8 cellular contexts compared by ENCODE assay signal in the genomic region with DNA sequence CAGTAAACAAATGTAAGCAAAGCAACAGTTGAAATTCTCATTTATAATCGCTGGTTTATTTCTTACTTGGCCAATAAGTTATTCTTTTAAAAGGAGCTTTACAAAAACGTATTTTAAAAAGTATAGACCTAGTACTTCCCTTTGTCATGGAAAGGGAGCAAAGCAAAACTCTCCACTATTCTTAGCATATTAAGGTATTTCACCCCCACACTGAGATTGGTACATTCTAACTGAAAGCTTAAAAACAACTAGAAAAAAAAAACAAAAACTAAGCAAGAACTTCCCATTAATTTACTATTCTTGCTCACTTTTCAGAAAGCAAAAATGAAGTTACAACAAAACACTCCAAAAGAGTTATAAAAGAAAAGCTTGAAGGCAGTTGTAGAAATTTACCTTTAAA. TPM values are rescaled to one million over a fixed set of nuclear protein-coding genes. Genes with fewer than 3 reads are reported as not detected.
DNase-seq lines count a peak whose midpoint lies in the region; ATAC-seq, FAIRE-seq and TF ChIP-seq lines count a peak whose summit lies in the region.

No MANE protein-coding gene starts in this region.

- H3K27me3 ChIP-seq in BE2C: no peaks in the 10 kb centered on the region

- TF ChIP-seq CTCF in BE2C (IDR thresholded peaks at IDR 0.05; ENCODE audit: low read depth, low read length): no peak
- no peak for TF ChIP-seq CTCF in LNCaP clone FGC (IDR thresholded peaks at IDR 0.05; ENCODE audit: control insufficient read depth, extremely low read depth, insufficient read depth)
- TF ChIP-seq CTCF in coronary artery (IDR thresholded peaks at IDR 0.05): no peak
- no peak for TF ChIP-seq CTCF in GM13977 (IDR thresholded peaks at IDR 0.05; ENCODE audit: extremely low read depth, insufficient read depth, missing control alignments)

- no peaks in the 10 kb centered on the region for H3K9me3 Mint-ChIP-seq in naive thymus-derived CD8-positive, alpha-beta T cell

- no peaks in the 10 kb centered on the region for H3K27me3 Mint-ChIP-seq in naive thymus-derived CD8-positive, alpha-beta T cell

- H3K9me3 ChIP-seq in BE2C: no peaks in the 10 kb centered on the region

- no peak for TF ChIP-seq POLR2A in GM12892 (IDR thresholded peaks at IDR 0.05; ENCODE audit: low read depth, low read length)

- POLR2A ChIA-PET in naive thymus-derived CD8-positive, alpha-beta T cell (lab: Charles Lee): interaction anchor here (0.7 to 1.2 kb wide), 3 partner anchors 12 to 1136 kb away, joined by 3 to 4 read pairs (median 3); partner anchors contain the start of gene USF3

- peak overlapping the region; percentile 82 for H3K4me3 ChIP-seq in BE2C (ENCODE audit: low read depth, low read length)
- peak overlapping the region; percentile 99 for H3K4me3 ChIP-seq in LNCaP clone FGC (ENCODE audit: low read depth, low read length)
- H3K4me3 ChIP-seq in coronary artery: peak overlapping the region; percentile 97

- H3K36me3 ChIP-seq in BE2C: no peaks in the 10 kb centered on the region

- peak overlapping the region; percentile 92 to 100 (median 96) for H3K4me3 Mint-ChIP-seq in naive thymus-derived CD8-positive, alpha-beta T cell

- H3K27ac ChIP-seq in coronary artery: peak overlapping the region in 1 of 2 donors; percentile 96

- H3K4me1 Mint-ChIP-seq in naive thymus-derived CD8-positive, alpha-beta T cell: peaks cover 14 to 64% (median 52%) of the 10 kb centered on the region in 4 donors

- no peak for DNase-seq in BE2C
- DNase-seq in LNCaP clone FGC (ENCODE audit: low read depth): no peak
- DNase-seq in coronary artery (ENCODE audit: low spot score): no peak
- no peak for DNase-seq in naive thymus-derived CD8-positive, alpha-beta T cell
- no peak for DNase-seq in GM13977 (ENCODE audit: low spot score)
- no peak for DNase-seq in GM12892 (ENCODE audit: insufficient read length)
- no peak for DNase-seq in NCI-H345 (lab: John Stamatoyannopoulos, UW)

- peak overlapping the region in 9 of 10 donors; percentile 66 to 100 (median 97) for H3K27ac Mint-ChIP-seq in naive thymus-derived CD8-positive, alpha-beta T cell

- in situ Hi-C loops in GM13977 (cut with MboI; ENCODE audit: low pct_unique_long_range_greater_than_20kb, low sequenced_read_pairs, unreplicated experiment): no loop called here

- H3K4me1 ChIP-seq in BE2C: no peaks in the 10 kb centered on the region

- peaks cover 7 to 35% (median 15%) of the 10 kb centered on the region in 3 donors for H3K36me3 Mint-ChIP-seq in naive thymus-derived CD8-positive, alpha-beta T cell

- ATAC-seq in naive thymus-derived CD8-positive, alpha-beta T cell: no peak
- ATAC-seq in GM19455 (IDR thresholded peaks at IDR 0.05; ENCODE audit: unreplicated experiment): no peak

- FAIRE-seq in GM12892 (lab: Jason Lieb, UNC): no peak

RNA-seq across cellular contexts. Expression of gene ATG3, which starts 1.4 kb away (rescaled TPM):
- polyA plus RNA-seq in BE2C (2012; ENCODE audit: insufficient read depth, insufficient read length, low read depth): 39.0 TPM
- 10 to 100 TPM; 49.7 to 57.4 TPM for total RNA-seq in naive thymus-derived CD8-positive, alpha-beta T cell
- 10 to 100 TPM; 73.4 to 78.1 (median 74.7) TPM for polyA plus RNA-seq in naive thymus-derived CD8-positive, alpha-beta T cell
- 47.1 TPM for polyA plus RNA-seq in GM12892 (2012; ENCODE audit: missing spikeins)

RNA-seq across cellular contexts. Expression of gene SLC35A5, which starts 1.5 kb away (rescaled TPM):
- 38.0 TPM for polyA plus RNA-seq in BE2C (2012; ENCODE audit: insufficient read depth, insufficient read length, low read depth)
- total RNA-seq in naive thymus-derived CD8-positive, alpha-beta T cell: 10 to 100 TPM; 23.1 to 24.7 TPM
- polyA plus RNA-seq in naive thymus-derived CD8-positive, alpha-beta T cell: 10 to 100 TPM in 2 of 3 donors, 1 to 10 TPM in 1; 7.9 to 13.7 (median 11.4) TPM
- polyA plus RNA-seq in GM12892 (2012; ENCODE audit: missing spikeins): 21.9 TPM
